Comparison of ENCODE assay signal across 27 cellular contexts in genomic region chr2:217349251-217349650, GRCh38.
A peak's percentile ranks its signal among the peaks of the same experiment; 100 is the strongest.
DNase-seq lines count a peak whose midpoint lies in the region; TF ChIP-seq lines count a peak whose summit lies in the region.
"Had no signal": no experiment of that assay in that cellular context is flagged by ENCODE, and none has a peak within 500 bp of the region (broad histone marks: within the 10 kb centered on the region; RNA-seq: fewer than 3 reads in every experiment).

No MANE protein-coding gene starts in this region.

- CTCF ChIA-PET in HEK293 (lab: Yijun Ruan, JAX): no interaction called here

- no peak overlapping the region for H3K4me3 ChIP-seq in HEK293 (ENCODE audit: low read depth, low read length)
- H3K4me3 ChIP-seq: A549; BLaER1; BLaER1 treated with 17β-estradiol and CSF1 and Interleukin-3, amounts not matched to agents 10 nM and 100 nM had no signal

- no peaks in the 10 kb centered on the region for H3K36me3 ChIP-seq in HEK293 (ENCODE audit: control insufficient read depth in 2 of 2, insufficient read depth in 1 of 2, low read length in 2 of 2)
- H3K36me3 ChIP-seq: BE2C; BLaER1; BLaER1 treated with 17β-estradiol and CSF1 and Interleukin-3, amounts not matched to agents 10 nM and 100 nM had no signal

- no peak overlapping the region for H3K27ac ChIP-seq in HEK293 (ENCODE audit: extremely low read depth, low read depth, low read length)
- H3K27ac ChIP-seq: 22Rv1; A549; BLaER1; BLaER1 treated with 17β-estradiol and CSF1 and Interleukin-3, amounts not matched to agents 10 nM and 100 nM; C4-2B had no signal

- DNase-seq in SK-N-DZ (ENCODE audit: low spot score): no peak
- DNase-seq: 8988T; ACHN; AML-193; BE2C; C1 segment of cervical spinal cord; Caco-2; Calu3; CD4-positive, alpha-beta memory T cell; CD4-positive, alpha-beta T cell; CD4-positive, CD25-positive, alpha-beta regulatory T cell; CD8-positive, alpha-beta memory T cell; CD8-positive, alpha-beta T cell; COR-L47; DMS 273 treated with DMSO at 0.1 percent for 48 hours; DMS153; DMS53; DMS79; DMS79 treated with DMSO at 0.1 percent for 48 hours; DND-41; EL had no signal

- POLR2A ChIA-PET in HEK293 (lab: Yijun Ruan, JAX): no interaction called here

- no peak for TF ChIP-seq CTCF in HEK293 (tag by site-specific recombination; IDR thresholded peaks at IDR 0.05)

- no peaks in the 10 kb centered on the region for H3K9me3 ChIP-seq in HEK293 (ENCODE audit: control insufficient read depth, insufficient read depth, low read depth, low read length)
- H3K9me3 ChIP-seq: A549 had no signal

- H3K4me1 ChIP-seq in HEK293 (ENCODE audit: control insufficient read depth, insufficient read depth, low read length): no peaks in the 10 kb centered on the region
- H3K4me1 ChIP-seq: A549, BE2C, BLaER1, Caco-2 had no signal

TF ChIP-seq in HEK293, 187 proteins besides CTCF, POLR2A, EP300 and RAD21 (continues in another document):
- no peak for TF ChIP-seq HOXC10 (CRISPR knock-in tag; IDR thresholded peaks at IDR 0.05)
- TF ChIP-seq ZNF37A (tag by site-specific recombination; IDR thresholded peaks at IDR 0.05): no peak
- no peak for TF ChIP-seq ZNF776 (tag by site-specific recombination; IDR thresholded peaks at IDR 0.05; ENCODE audit: borderline replicate concordance)
- no peak for TF ChIP-seq ZNF350 (tag by site-specific recombination; IDR thresholded peaks at IDR 0.05)
- no peak for TF ChIP-seq ZBTB44 (tag by site-specific recombination; IDR thresholded peaks at IDR 0.05)
- TF ChIP-seq ZBTB10 (tag by site-specific recombination; IDR thresholded peaks at IDR 0.05): no peak
- TF ChIP-seq AEBP2 (tag by site-specific recombination; IDR thresholded peaks at IDR 0.05; ENCODE audit: borderline replicate concordance): no peak
- TF ChIP-seq OSR2 (tag by site-specific recombination; IDR thresholded peaks at IDR 0.05): no peak
- no peak for TF ChIP-seq GLI4 (tag by site-specific recombination; IDR thresholded peaks at IDR 0.05)
- no peak for TF ChIP-seq ZNF157 (tag by site-specific recombination; IDR thresholded peaks at IDR 0.05)
- no peak for TF ChIP-seq ZNF792 (tag by site-specific recombination; IDR thresholded peaks at IDR 0.05)
- TF ChIP-seq REST (tag by site-specific recombination; IDR thresholded peaks at IDR 0.05): no peak
- TF ChIP-seq TRIM28 (IDR thresholded peaks at IDR 0.05; ENCODE audit: borderline replicate concordance, low read length): 0 out of 2 replicates have a peak, but pooled peaks have one; percentile 25
- TF ChIP-seq ZSCAN23 (tag by site-specific recombination; IDR thresholded peaks at IDR 0.05): no peak
- no peak for TF ChIP-seq ZNF362 (tag by site-specific recombination; IDR thresholded peaks at IDR 0.05)
- TF ChIP-seq ZSCAN18 (tag by site-specific recombination; IDR thresholded peaks at IDR 0.05): no peak
- TF ChIP-seq ZNF140 (tag by site-specific recombination; IDR thresholded peaks at IDR 0.05): no peak
- no peak for TF ChIP-seq ZNF830 (tag by site-specific recombination; IDR thresholded peaks at IDR 0.05; ENCODE audit: low read depth)
